Comparison of ENCODE assay signal across 25 cellular contexts in genomic region chr14:104087981-104088850, GRCh38. TPM values are rescaled to one million over a fixed set of nuclear protein-coding genes. Genes with fewer than 3 reads are reported as not detected.
DNase-seq lines count a peak whose midpoint lies in the region; ATAC-seq, FAIRE-seq and TF ChIP-seq lines count a peak whose summit lies in the region.
"Had no signal": no experiment of that assay in that cellular context is flagged by ENCODE, and none has a peak within 500 bp of the region (broad histone marks: within the 10 kb centered on the region; RNA-seq: fewer than 3 reads in every experiment).

No MANE protein-coding gene starts in this region.

- peaks cover 24% of the 10 kb centered on the region for H3K27me3 Mint-ChIP-seq in stimulated activated naive CD8-positive, alpha-beta T cell treated with anti-CD3 and anti-CD28 coated beads, Interleukin-15, amount 100 ng/mL, for 72 hours

- no peak for ATAC-seq in stimulated activated naive CD8-positive, alpha-beta T cell treated with anti-CD3 and anti-CD28 coated beads, Interleukin-15, amount 100 ng/mL, for 72 hours
- ATAC-seq: activated CD4-positive, alpha-beta T cell treated with anti-CD3 and anti-CD28 coated beads for 36 hours had no signal

- H3K9me3 ChIP-seq in colonic mucosa (no peaks in the 10 kb centered on the region), kidney (ENCODE audit: control insufficient read depth in 1 of 2, low read length in 2 of 2) (no peaks in the 10 kb centered on the region)
- H3K9me3 ChIP-seq: SJSA1, thoracic aorta had no signal

- no peaks in the 10 kb centered on the region for H3K9me3 Mint-ChIP-seq in stimulated activated naive CD8-positive, alpha-beta T cell treated with anti-CD3 and anti-CD28 coated beads, Interleukin-15, amount 100 ng/mL, for 72 hours
- H3K9me3 Mint-ChIP-seq: T-helper 1 cell treated with Interleukin-12 subunit alpha and Interleukin-12 subunit beta and Interleukin-4 antibody, amounts not matched to agents 30 μg/mL and 1 μg/mL, for 36 hours had no signal

- peaks cover 30% of the 10 kb centered on the region for H3K4me1 ChIP-seq in colonic mucosa
- peaks cover 0 to 2% of the 10 kb centered on the region in 2 donors for H3K4me1 ChIP-seq in kidney (ENCODE audit: control insufficient read depth in 1 of 2, insufficient read depth in 1 of 2, low read depth in 1 of 2, low read length in 2 of 2)
- H3K4me1 ChIP-seq: SJSA1 had no signal

- no peaks in the 10 kb centered on the region for H3K4me1 Mint-ChIP-seq in stimulated activated naive CD8-positive, alpha-beta T cell treated with anti-CD3 and anti-CD28 coated beads, Interleukin-15, amount 100 ng/mL, for 72 hours
- H3K4me1 Mint-ChIP-seq: activated CD4-positive, alpha-beta T cell treated with anti-CD3 and anti-CD28 coated beads for 36 hours had no signal

- no peak overlapping the region for H3K4me3 Mint-ChIP-seq in stimulated activated naive CD8-positive, alpha-beta T cell treated with anti-CD3 and anti-CD28 coated beads, Interleukin-15, amount 100 ng/mL, for 72 hours
- H3K4me3 Mint-ChIP-seq: activated CD4-positive, alpha-beta T cell treated with anti-CD3 and anti-CD28 coated beads for 36 hours; T-helper 1 cell treated with Interleukin-12 subunit alpha and Interleukin-12 subunit beta and Interleukin-4 antibody, amounts not matched to agents 30 μg/mL and 1 μg/mL, for 36 hours had no signal

- H3K9ac ChIP-seq in colonic mucosa (ENCODE audit: low read depth in 2 of 2, low read length in 2 of 2) = peak overlapping the region; percentile 52 to 71
- H3K9ac ChIP-seq in kidney (ENCODE audit: low read length in 2 of 2) = no peak overlapping the region

- H3K4me3 ChIP-seq in colonic mucosa = no peak overlapping the region
- no peak overlapping the region for H3K4me3 ChIP-seq in kidney (ENCODE audit: low read length in 2 of 2)
- H3K4me3 ChIP-seq: SJSA1, skin epidermis, thoracic aorta had no signal

- H3K36me3 ChIP-seq in colonic mucosa = no peaks in the 10 kb centered on the region
- no peaks in the 10 kb centered on the region for H3K36me3 ChIP-seq in kidney (ENCODE audit: control insufficient read depth in 1 of 2, insufficient read depth in 2 of 2, low read length in 2 of 2)
- H3K36me3 ChIP-seq: SJSA1, thoracic aorta had no signal

- peak; percentile 3 for DNase-seq in Daoy (ENCODE audit: low read depth)
- peak; percentile 94 for DNase-seq in colonic mucosa
- DNase-seq in kidney = peak; percentile 68
- peak; percentile 77 for DNase-seq in posterior vena cava (ENCODE audit: low spot score)
- no peak for DNase-seq in NCI-H2107 treated with DMSO at 0.1 percent for 48 hours (lab: John Stamatoyannopoulos, UW; ENCODE audit: unreplicated experiment)
- DNase-seq in cerebellum (ENCODE audit: low spot score) = no peak
- DNase-seq in stimulated activated naive CD8-positive, alpha-beta T cell treated with anti-CD3 and anti-CD28 coated beads, Interleukin-15, amount 100 ng/mL, for 72 hours = no peak
- DNase-seq in stimulated activated CD4-positive, alpha-beta T cell treated with anti-CD3 and anti-CD28 coated beads, Interleukin-2, amount 100 ng/mL, for 24 hours = no peak
- DNase-seq: activated CD4-positive, alpha-beta T cell treated with anti-CD3 and anti-CD28 coated beads for 36 hours; amygdala; DND-41; Karpas-422; NCI-H146; NCI-H2171 treated with DMSO at 0.1 percent for 48 hours; NCI-H524 treated with DMSO at 0.1 percent for 48 hours had no signal

- H3K27ac Mint-ChIP-seq in stimulated activated naive CD8-positive, alpha-beta T cell treated with anti-CD3 and anti-CD28 coated beads, Interleukin-15, amount 100 ng/mL, for 72 hours = no peak overlapping the region
- H3K27ac Mint-ChIP-seq: activated CD4-positive, alpha-beta T cell treated with anti-CD3 and anti-CD28 coated beads for 36 hours; T-helper 1 cell treated with Interleukin-12 subunit alpha and Interleukin-12 subunit beta and Interleukin-4 antibody, amounts not matched to agents 30 μg/mL and 1 μg/mL, for 36 hours had no signal

- H3K27ac ChIP-seq in colonic mucosa = peak overlapping the region; percentile 71
- H3K27ac ChIP-seq in kidney (ENCODE audit: low read depth in 2 of 2, low read length in 2 of 2) = peak overlapping the region in 1 of 2 donors; percentile 25
- H3K27ac ChIP-seq: SJSA1, skin epidermis, thoracic aorta had no signal

- peaks cover 7% of the 10 kb centered on the region for H3K27me3 ChIP-seq in colonic mucosa

- TF ChIP-seq CTCF in colonic mucosa (IDR thresholded peaks at IDR 0.05) = no peak
- TF ChIP-seq CTCF in kidney (IDR thresholded peaks at IDR 0.05; ENCODE audit: borderline replicate concordance, extremely low read depth, insufficient read depth) = no peak

- intact Hi-C loops in colonic mucosa (cut with DNase I) = no loop called here
- intact Hi-C loops in kidney (cut with DNase I) = no loop called here
- intact Hi-C loops in posterior vena cava (cut with DNase I) = loop anchor here in 1 of 2 donors (5.0 kb wide), 1 partner anchor 554 kb away; no protein-coding TSS in a partner anchor

- FAIRE-seq in kidney (lab: Jason Lieb, UNC) = no peak
- FAIRE-seq: H1, HTR-8/SVneo, RCC 7860 had no signal

RNA-seq across cellular contexts. Expression of gene ASPG, which starts 2.7 kb away (rescaled TPM):
- total RNA-seq in Daoy (2014; rRNA removed; shearing (Covaris generic)) = not detected in 2 replicates
- 1 to 10 TPM; 1.4 to 7.5 TPM for total RNA-seq in colonic mucosa
- total RNA-seq in kidney = 2.5 TPM
- polyA plus RNA-seq in kidney (ENCODE audit: insufficient read depth, low read depth, low replicate concordance) = 58.1 TPM
- total RNA-seq in posterior vena cava = 1 to 10 TPM; 1.3 to 3.2 TPM
- total RNA-seq in cerebellum = 0.45 TPM
- total RNA-seq: activated CD4-positive, alpha-beta T cell treated with anti-CD3 and anti-CD28 coated beads for 36 hours; dermis microvascular lymphatic vessel endothelial cell; progenitor cell of endocrine pancreas; SJSA1 had no signal

RNA-seq across cellular contexts. Expression of gene KIF26A, which starts 50.2 kb away (rescaled TPM):
- total RNA-seq in Daoy (2014; rRNA removed; shearing (Covaris generic)) = 1.7 and 1.8 TPM in 2 replicates
- 10 to 100 TPM in 1 of 2 donors, 1 to 10 TPM in 1; 6.6 to 20.0 TPM for total RNA-seq in colonic mucosa
- 12.3 TPM for total RNA-seq in kidney
- 2.3 TPM for polyA plus RNA-seq in kidney (ENCODE audit: insufficient read depth, low read depth, low replicate concordance)
- total RNA-seq in posterior vena cava = 1 to 10 TPM; 5.0 to 6.9 TPM
- 4.5 TPM for total RNA-seq in cerebellum
- total RNA-seq: mononuclear cell had no signal

Comparison
In these comparisons a context has a peak if more than half of its experiments do, and no peak if none do; other contexts are left out.
1. DNase-seq: peak in Daoy (single experiment), colonic mucosa (single experiment), kidney (single experiment) and posterior vena cava (single experiment); none in NCI-H2107 treated with DMSO at 0.1 percent for 48 hours (single experiment), cerebellum (single experiment), stimulated activated naive CD8-positive, alpha-beta T cell treated with anti-CD3 and anti-CD28 coated beads, Interleukin-15, amount 100 ng/mL, for 72 hours (0 of 2) and stimulated activated CD4-positive, alpha-beta T cell treated with anti-CD3 and anti-CD28 coated beads, Interleukin-2, amount 100 ng/mL, for 24 hours (0 of 2).
2. H3K9ac ChIP-seq: peak in colonic mucosa (2 of 2); none in kidney (0 of 2).